ENCODE assay signal across 21 cellular contexts in the genomic region with DNA sequence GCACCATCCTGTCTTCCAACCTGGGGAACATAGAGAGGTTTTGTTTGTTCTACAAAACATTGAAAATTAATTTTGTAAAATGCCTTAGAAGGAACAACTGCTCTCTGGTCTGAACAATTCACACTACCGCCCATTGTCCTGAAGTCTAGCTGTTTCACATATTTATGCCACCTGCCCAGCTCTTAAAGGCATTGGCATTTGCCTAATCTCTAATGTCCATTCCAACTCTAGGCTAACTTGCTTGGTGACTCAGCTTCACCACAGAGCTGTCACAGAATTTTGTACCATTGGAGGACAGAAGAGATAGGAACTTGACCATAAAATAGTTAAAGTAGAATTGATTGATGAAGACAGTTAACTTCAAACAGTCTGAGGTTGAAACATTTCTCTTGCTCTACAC. TPM values are rescaled to one million over a fixed set of nuclear protein-coding genes. Genes with fewer than 3 reads are reported as not detected.
"Had no signal": no experiment of that assay in that cellular context is flagged by ENCODE, and none has a peak within 500 bp of the region (broad histone marks: within the 10 kb centered on the region; RNA-seq: fewer than 3 reads in every experiment).

No MANE protein-coding gene starts in this region.

- H3K4me3 Mint-ChIP-seq: activated B cell treated with CpG ODN at 0.5 μM for 24 hours; activated CD8-positive, alpha-beta T cell treated with anti-CD3 and anti-CD28 coated beads for 36 hours; activated naive CD4-positive, alpha-beta T cell treated with anti-CD3 and anti-CD28 coated beads for 36 hours; activated naive CD8-positive, alpha-beta T cell treated with anti-CD3 and anti-CD28 coated beads, Interleukin-2, amount 50 U/mL, for 24 hours; memory B cell; neural crest cell; T-helper 2 cell treated with Interferon-gamma antibody and Interleukin-4, amounts not matched to agents 5 μg/mL and 100 μg/mL, for 36 hours; type B pancreatic cell had no signal

- H3K9me3 Mint-ChIP-seq: activated B cell treated with CpG ODN at 0.5 μM for 24 hours; activated naive CD4-positive, alpha-beta T cell treated with anti-CD3 and anti-CD28 coated beads for 36 hours; activated naive CD8-positive, alpha-beta T cell treated with anti-CD3 and anti-CD28 coated beads, Interleukin-2, amount 50 U/mL, for 24 hours; activated T-helper 2 cell treated with anti-CD3 and anti-CD28 coated beads, Interferon-gamma antibody, Interleukin-2, Interleukin-4, amounts not matched to agents 10 μg/mL and 5 μg/mL and 100 μg/mL, durations not matched to agents 14 hours and 24 hours and 36 hours; memory B cell; neural crest cell; T-helper 2 cell treated with Interferon-gamma antibody and Interleukin-4, amounts not matched to agents 5 μg/mL and 100 μg/mL, for 36 hours; type B pancreatic cell had no signal

- H3K36me3 Mint-ChIP-seq: memory B cell, naive B cell, type B pancreatic cell had no signal

- H3K4me1 Mint-ChIP-seq: activated B cell treated with CpG ODN at 0.5 μM for 24 hours; activated naive CD8-positive, alpha-beta T cell treated with anti-CD3 and anti-CD28 coated beads, Interleukin-2, amount 50 U/mL, for 24 hours; memory B cell; naive B cell; neural crest cell had no signal

- ATAC-seq: activated CD8-positive, alpha-beta T cell treated with anti-CD3 and anti-CD28 coated beads for 36 hours; activated naive CD8-positive, alpha-beta T cell treated with anti-CD3 and anti-CD28 coated beads, Interleukin-2, amount 50 U/mL, for 24 hours had no signal

- H3K27ac Mint-ChIP-seq: activated B cell treated with CpG ODN at 0.5 μM for 24 hours; activated CD8-positive, alpha-beta T cell treated with anti-CD3 and anti-CD28 coated beads for 36 hours; activated naive CD4-positive, alpha-beta T cell treated with anti-CD3 and anti-CD28 coated beads for 36 hours; activated naive CD8-positive, alpha-beta T cell treated with anti-CD3 and anti-CD28 coated beads, Interleukin-2, amount 50 U/mL, for 24 hours; activated T-helper 2 cell treated with anti-CD3 and anti-CD28 coated beads, Interferon-gamma antibody, Interleukin-2, Interleukin-4, amounts not matched to agents 10 μg/mL and 5 μg/mL and 100 μg/mL, durations not matched to agents 14 hours and 24 hours and 36 hours; memory B cell; naive B cell; T-helper 2 cell treated with Interferon-gamma antibody and Interleukin-4, amounts not matched to agents 5 μg/mL and 100 μg/mL, for 36 hours; type B pancreatic cell had no signal

- H3K27me3 Mint-ChIP-seq: activated CD8-positive, alpha-beta T cell treated with anti-CD3 and anti-CD28 coated beads for 36 hours; activated naive CD8-positive, alpha-beta T cell treated with anti-CD3 and anti-CD28 coated beads, Interleukin-2, amount 50 U/mL, for 24 hours; memory B cell; naive B cell had no signal

- DNase-seq: activated B cell treated with CpG ODN at 0.5 μM for 24 hours; activated CD4-positive, alpha-beta T cell treated with anti-CD3 and anti-CD28 coated beads for 48 hours; activated naive CD8-positive, alpha-beta T cell treated with anti-CD3 and anti-CD28 coated beads, Interleukin-2, amount 50 U/mL, for 24 hours; activated T-cell treated with anti-CD3 and anti-CD28 coated beads, Interleukin-2, amount 50 U/mL, for 1 hour; left ventricle myocardium inferior; naive B cell; stimulated activated CD4-positive, alpha-beta T cell treated with anti-CD3 and anti-CD28 coated beads, Interleukin-4, amount 100 ng/mL, for 1 hour had no signal

RNA-seq across cellular contexts. Expression of a gene that starts 53.6 kb away (rescaled TPM):
- total RNA-seq: activated B cell treated with CpG ODN at 0.5 μM for 24 hours; activated CD8-positive, alpha-beta T cell treated with anti-CD3 and anti-CD28 coated beads for 36 hours; activated naive CD4-positive, alpha-beta T cell treated with anti-CD3 and anti-CD28 coated beads for 36 hours; activated T-helper 2 cell treated with anti-CD3 and anti-CD28 coated beads, Interferon-gamma antibody, Interleukin-2, Interleukin-4, amounts not matched to agents 10 μg/mL and 5 μg/mL and 100 μg/mL, durations not matched to agents 14 hours and 24 hours and 36 hours; epithelial cell of proximal tubule; fibroblast of lung; left ventricle myocardium inferior; mononuclear cell; omental fat pad; psoas muscle; right cardiac atrium; stomach had no signal
